In genomic region chr7:4817178-4817905, GRCh38 we compare ENCODE assay signal across 29 cellular contexts. TPM values are rescaled to one million over a fixed set of nuclear protein-coding genes. Genes with fewer than 3 reads are reported as not detected.
"Had no signal": no experiment of that assay in that cellular context is flagged by ENCODE, and none has a peak within 500 bp of the region (broad histone marks: within the 10 kb centered on the region; RNA-seq: fewer than 3 reads in every experiment).

No MANE protein-coding gene starts in this region.

- H3K4me3 ChIP-seq: colonic mucosa, esophagus muscularis mucosa, heart right ventricle, lung, prostate gland, right atrium auricular region, sigmoid colon, stomach, thyroid gland had no signal

- H3K36me3 ChIP-seq: colonic mucosa, prostate gland, right atrium auricular region, thyroid gland had no signal

- H3K36me3 Mint-ChIP-seq: immature natural killer cell, natural killer cell had no signal

- H3K4me3 Mint-ChIP-seq: immature natural killer cell; memory B cell; natural killer cell; neural crest cell; stimulated activated effector memory CD8-positive, alpha-beta T cell treated with anti-CD3 and anti-CD28 coated beads, Interleukin-12 subunit alpha, Interleukin-12 subunit beta, amount 100 ng/mL, for 72 hours had no signal

- H3K9me3 ChIP-seq: colonic mucosa, prostate gland, right atrium auricular region, sigmoid colon, stomach, thyroid gland had no signal

- H3K9me3 Mint-ChIP-seq: neural crest cell had no signal

- H3K27ac ChIP-seq: colonic mucosa, esophagus muscularis mucosa, prostate gland, right atrium auricular region, sigmoid colon, stomach, thyroid gland had no signal

- H3K4me1 ChIP-seq: colonic mucosa, prostate gland, sigmoid colon, stomach had no signal

- DNase-seq: colonic mucosa; dermis blood vessel endothelial cell; effector memory CD4-positive, alpha-beta T cell; foreskin melanocyte; heart right ventricle; hippocampal formation; immature natural killer cell; islet precursor cell; kidney glomerular epithelial cell; left colon; left ventricle myocardium superior; natural killer cell; sigmoid colon; stimulated activated CD4-positive, alpha-beta T cell treated with anti-CD3 and anti-CD28 coated beads, Interleukin-2, amount 100 ng/mL, for 24 hours; stimulated activated CD4-positive, alpha-beta T cell treated with anti-CD3 and anti-CD28 coated beads, Interleukin-4, amount 100 ng/mL, for 24 hours; stimulated activated naive CD4-positive, alpha-beta T cell treated with Interleukin-2 at 50 U/mL for 16 hours; stomach; thyroid gland; trophoblast cell had no signal

- ATAC-seq: heart right ventricle; left colon; left ventricle myocardium superior; natural killer cell; stimulated activated effector memory CD8-positive, alpha-beta T cell treated with anti-CD3 and anti-CD28 coated beads, Interleukin-12 subunit alpha, Interleukin-12 subunit beta, amount 100 ng/mL, for 72 hours had no signal

- H3K27me3 ChIP-seq: colonic mucosa, heart right ventricle, right atrium auricular region, sigmoid colon, thyroid gland had no signal

- H3K4me1 Mint-ChIP-seq: memory B cell; neural crest cell; stimulated activated effector memory CD8-positive, alpha-beta T cell treated with anti-CD3 and anti-CD28 coated beads, Interleukin-12 subunit alpha, Interleukin-12 subunit beta, amount 100 ng/mL, for 72 hours had no signal

- H3K27ac Mint-ChIP-seq: immature natural killer cell; memory B cell; natural killer cell; stimulated activated effector memory CD8-positive, alpha-beta T cell treated with anti-CD3 and anti-CD28 coated beads, Interleukin-12 subunit alpha, Interleukin-12 subunit beta, amount 100 ng/mL, for 72 hours had no signal

RNA-seq across cellular contexts. Expression of gene PAPOLB, which starts 44.5 kb away (rescaled TPM):
- total RNA-seq: epithelial cell of proximal tubule, mononuclear cell had no signal
- polyA plus RNA-seq: endothelial cell of umbilical vein, stomach had no signal
